Comparison of ENCODE assay signal across 13 cellular contexts in genomic region chr4:25795566-25796454, GRCh38.
A peak's percentile ranks its signal among the peaks of the same experiment; 100 is the strongest.
DNase-seq lines count a peak whose midpoint lies in the region; ATAC-seq and TF ChIP-seq lines count a peak whose summit lies in the region.
"Had no signal": no experiment of that assay in that cellular context is flagged by ENCODE, and none has a peak within 500 bp of the region (broad histone marks: within the 10 kb centered on the region; RNA-seq: fewer than 3 reads in every experiment).

No MANE protein-coding gene starts in this region.

- DNase-seq in GM04503 (ENCODE audit: low read depth), result peak; percentile 64
- DNase-seq in SK-N-SH, result no peak
- peak; percentile 9 for DNase-seq in fibroblast of villous mesenchyme (ENCODE audit: low read depth)
- peak; percentile 35 for DNase-seq in renal cortical epithelial cell (ENCODE audit: low read depth)
- no peak for DNase-seq in activated naive CD8-positive, alpha-beta T cell treated with anti-CD3 and anti-CD28 coated beads, Interleukin-2, amount 50 U/mL, for 24 hours
- no peak for DNase-seq in left ventricle myocardium superior
- DNase-seq in activated CD4-positive, CD25-positive, alpha-beta regulatory T cell treated with anti-CD3 and anti-CD28 coated beads, Interleukin-2, amount 50 U/mL, for 72 hours, result no peak
- DNase-seq in ascending aorta (ENCODE audit: low spot score in 2 of 2), result no peak
- DNase-seq: activated CD4-positive, alpha-beta T cell treated with anti-CD3 and anti-CD28 coated beads, Interleukin-2, amount 50 U/mL, for 4 hours; adrenal gland; naive thymus-derived CD8-positive, alpha-beta T cell; NCI-H1436; upper lobe of right lung had no signal

- H4K20me1 ChIP-seq in SK-N-SH (ENCODE audit: insufficient read depth), result no peaks in the 10 kb centered on the region

- H3K27ac ChIP-seq in SK-N-SH (ENCODE audit: low read depth in 2 of 2, low read length in 1 of 2) (peak overlapping the region in 1 of 2 experiments; percentile 67; a peak in 2 of 4 replicates), ascending aorta (no peak overlapping the region)
- H3K27ac ChIP-seq: adrenal gland, upper lobe of right lung had no signal

- peak overlapping the region; percentile 35; the same call in 1 of the 2 replicates for H3K4me2 ChIP-seq in SK-N-SH

- H3K4me1 Mint-ChIP-seq in activated naive CD8-positive, alpha-beta T cell treated with anti-CD3 and anti-CD28 coated beads, Interleukin-2, amount 50 U/mL, for 24 hours, result no peaks in the 10 kb centered on the region

- no peak overlapping the region for H3K4me3 ChIP-seq in SK-N-SH (ENCODE audit: low read depth in 2 of 2, low read length in 1 of 2)
- H3K4me3 ChIP-seq in fibroblast of villous mesenchyme (ENCODE audit: low read depth, low read length), result no peak overlapping the region
- no peak overlapping the region for H3K4me3 ChIP-seq in ascending aorta
- H3K4me3 ChIP-seq: adrenal gland, upper lobe of right lung had no signal

- no peak for ATAC-seq in activated naive CD8-positive, alpha-beta T cell treated with anti-CD3 and anti-CD28 coated beads, Interleukin-2, amount 50 U/mL, for 24 hours
- ATAC-seq in left ventricle myocardium superior, result no peak
- ATAC-seq: naive thymus-derived CD8-positive, alpha-beta T cell; upper lobe of right lung had no signal

- 58% methylated on average over 11 of the region's 12 CpGs for WGBS in SK-N-SH (ENCODE audit: low lambda C conversion rate)

- peaks cover 0 to 16% of the 10 kb centered on the region in 2 experiments; a peak in 2 of 4 replicates for H3K4me1 ChIP-seq in SK-N-SH (ENCODE audit: control insufficient read depth in 1 of 2, insufficient read depth in 2 of 2, low read depth in 1 of 2, low read length in 1 of 2)
- H3K4me1 ChIP-seq in ascending aorta, result no peaks in the 10 kb centered on the region
- H3K4me1 ChIP-seq: adrenal gland, upper lobe of right lung had no signal

- no peak for TF ChIP-seq EP300 in SK-N-SH (IDR thresholded peaks at IDR 0.05; ENCODE audit: borderline replicate concordance in 1 of 2, low read depth in 1 of 2, low read length in 1 of 2)

- H3K27ac Mint-ChIP-seq in activated naive CD8-positive, alpha-beta T cell treated with anti-CD3 and anti-CD28 coated beads, Interleukin-2, amount 50 U/mL, for 24 hours, result no peak overlapping the region

- no peak for TF ChIP-seq RAD21 in SK-N-SH (IDR thresholded peaks at IDR 0.05; ENCODE audit: low read length)

- H3K9me3 ChIP-seq in SK-N-SH (no peaks in the 10 kb centered on the region), ascending aorta (no peaks in the 10 kb centered on the region)
- H3K9me3 ChIP-seq: adrenal gland, upper lobe of right lung had no signal

- H3K36me3 ChIP-seq in SK-N-SH (replicated peaks in 1 of 2; ENCODE audit: control insufficient read depth in 1 of 2, insufficient read depth in 2 of 2, low read length in 1 of 2) (no peaks in the 10 kb centered on the region), ascending aorta (no peaks in the 10 kb centered on the region)
- H3K36me3 ChIP-seq: adrenal gland had no signal

- H3K4me3 Mint-ChIP-seq in activated naive CD8-positive, alpha-beta T cell treated with anti-CD3 and anti-CD28 coated beads, Interleukin-2, amount 50 U/mL, for 24 hours, result no peak overlapping the region
- H3K4me3 Mint-ChIP-seq: naive thymus-derived CD8-positive, alpha-beta T cell had no signal

- CTCF ChIA-PET in SK-N-SH (lab: Yijun Ruan, JAX), result interaction anchor here (0.7 kb wide), 1 partner anchor 356 kb away, joined by 3 read pairs; no protein-coding TSS in a partner anchor

- no peaks in the 10 kb centered on the region for H3F3A ChIP-seq in SK-N-SH (replicated peaks; ENCODE audit: insufficient read depth)

- no peak; the same call in 1 of the 2 replicates for TF ChIP-seq CTCF in SK-N-SH (IDR thresholded peaks at IDR 0.05)
- TF ChIP-seq CTCF in fibroblast of villous mesenchyme (IDR thresholded peaks at IDR 0.05; ENCODE audit: insufficient read depth, low read depth, low read length), result no peak
- no peak for TF ChIP-seq CTCF in ascending aorta (IDR thresholded peaks at IDR 0.05)

- H2AFZ ChIP-seq in SK-N-SH (ENCODE audit: low read depth), result peak overlapping the region; percentile 52; the same call in 1 of the 2 replicates

- H3K79me2 ChIP-seq in SK-N-SH (ENCODE audit: insufficient read depth), result no peaks in the 10 kb centered on the region

- H3K27me3 Mint-ChIP-seq in activated naive CD8-positive, alpha-beta T cell treated with anti-CD3 and anti-CD28 coated beads, Interleukin-2, amount 50 U/mL, for 24 hours, result no peaks in the 10 kb centered on the region
- H3K27me3 Mint-ChIP-seq: naive thymus-derived CD8-positive, alpha-beta T cell had no signal

- H3K27me3 ChIP-seq in SK-N-SH (ENCODE audit: insufficient read depth), result no peaks in the 10 kb centered on the region
- H3K27me3 ChIP-seq in ascending aorta, result no peaks in the 10 kb centered on the region
- H3K27me3 ChIP-seq: adrenal gland, upper lobe of right lung had no signal

- H3K36me3 Mint-ChIP-seq in activated naive CD8-positive, alpha-beta T cell treated with anti-CD3 and anti-CD28 coated beads, Interleukin-2, amount 50 U/mL, for 24 hours (ENCODE audit: low read depth), result peaks cover 32% of the 10 kb centered on the region

- no peaks in the 10 kb centered on the region for H3K9me2 ChIP-seq in SK-N-SH

- intact Hi-C loops in left ventricle myocardium superior (cut with micrococcal nuclease), result no loop called here
- intact Hi-C loops in ascending aorta (cut with DNase I), result no loop called here

- POLR2A ChIA-PET in SK-N-SH (lab: Yijun Ruan, JAX), result no interaction called here

- H3K9me3 Mint-ChIP-seq in activated naive CD8-positive, alpha-beta T cell treated with anti-CD3 and anti-CD28 coated beads, Interleukin-2, amount 50 U/mL, for 24 hours, result no peaks in the 10 kb centered on the region
- H3K9me3 Mint-ChIP-seq: naive thymus-derived CD8-positive, alpha-beta T cell had no signal

- H3K9ac ChIP-seq in SK-N-SH, result peak overlapping the region; percentile 39

TF ChIP-seq in SK-N-SH, 30 proteins besides CTCF, POLR2A, EP300 and RAD21 (continues in another document):
- TF ChIP-seq MAX (IDR thresholded peaks at IDR 0.05; ENCODE audit: low read depth) (no peak), MEF2A (IDR thresholded peaks at IDR 0.05; ENCODE audit: borderline replicate concordance, low read depth) (no peak), RXRA (IDR thresholded peaks at IDR 0.05; ENCODE audit: borderline replicate concordance, low read depth) (no peak), JUND (IDR thresholded peaks at IDR 0.05) (0 out of 2 replicates have a peak, but pooled peaks have one; percentile 14), PBX3 (IDR thresholded peaks at IDR 0.05) (peak; percentile 41; the same call in 1 of the 2 replicates), RFX5 (IDR thresholded peaks at IDR 0.05; ENCODE audit: low read length) (no peak), CHD2 (IDR thresholded peaks at IDR 0.05; ENCODE audit: low read length, partially characterized antibody) (no peak), TAF1 (IDR thresholded peaks at IDR 0.05; ENCODE audit: borderline replicate concordance, low read depth, low read length) (no peak), GATA2 (CRISPR knock-in tag; IDR thresholded peaks at IDR 0.05) (no peak), TCF12 (IDR thresholded peaks at IDR 0.05) (peak; percentile 33; the same call in 1 of the 2 replicates), FOXM1 (IDR thresholded peaks at IDR 0.05; ENCODE audit: low read depth) (no peak), TEAD4 (IDR thresholded peaks at IDR 0.05; ENCODE audit: borderline replicate concordance, insufficient read depth) (0 out of 2 replicates have a peak, but pooled peaks have one; percentile 34), FOSL2 (IDR thresholded peaks at IDR 0.05; ENCODE audit: borderline replicate concordance, low read depth) (peak; percentile 38; the same call in 1 of the 2 replicates)
- TF ChIP-seq, protein P1, sequence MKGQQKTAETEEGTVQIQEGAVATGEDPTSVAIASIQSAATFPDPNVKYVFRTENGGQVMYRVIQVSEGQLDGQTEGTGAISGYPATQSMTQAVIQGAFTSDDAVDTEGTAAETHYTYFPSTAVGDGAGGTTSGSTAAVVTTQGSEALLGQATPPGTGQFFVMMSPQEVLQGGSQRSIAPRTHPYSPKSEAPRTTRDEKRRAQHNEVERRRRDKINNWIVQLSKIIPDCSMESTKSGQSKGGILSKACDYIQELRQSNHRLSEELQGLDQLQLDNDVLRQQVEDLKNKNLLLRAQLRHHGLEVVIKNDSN (IDR thresholded peaks at IDR 0.05; ENCODE audit: borderline replicate concordance, low read depth), result no peak

Comparison
In these comparisons a context has a peak if more than half of its experiments do, and no peak if none do; other contexts are left out.
1. DNase-seq: peak in GM04503 (single experiment), fibroblast of villous mesenchyme (single experiment) and renal cortical epithelial cell (single experiment); none in SK-N-SH (single experiment), activated naive CD8-positive, alpha-beta T cell treated with anti-CD3 and anti-CD28 coated beads, Interleukin-2, amount 50 U/mL, for 24 hours (single experiment), left ventricle myocardium superior (single experiment), activated CD4-positive, CD25-positive, alpha-beta regulatory T cell treated with anti-CD3 and anti-CD28 coated beads, Interleukin-2, amount 50 U/mL, for 72 hours (single experiment) and ascending aorta (0 of 2).